In genomic region chr9:2214707-2215106, GRCh38 we compare ENCODE assay signal across 22 cellular contexts.
DNase-seq lines count a peak whose midpoint lies in the region; ATAC-seq, FAIRE-seq and TF ChIP-seq lines count a peak whose summit lies in the region.
"Had no signal": no experiment of that assay in that cellular context is flagged by ENCODE, and none has a peak within 500 bp of the region (broad histone marks: within the 10 kb centered on the region; RNA-seq: fewer than 3 reads in every experiment).

No MANE protein-coding gene starts in this region.

- TF ChIP-seq CTCF in right atrium auricular region (IDR thresholded peaks at IDR 0.05) (no peak), bronchial epithelial cell (IDR thresholded peaks at IDR 0.05; ENCODE audit: insufficient read depth, low read length, severe bottlenecking) (no peak), kidney (IDR thresholded peaks at IDR 0.05; ENCODE audit: borderline replicate concordance, extremely low read depth, insufficient read depth) (no peak)

- no peaks in the 10 kb centered on the region for H3K4me1 ChIP-seq in right atrium auricular region
- H3K4me1 ChIP-seq in kidney (ENCODE audit: control insufficient read depth in 1 of 2, insufficient read depth in 1 of 2, low read depth in 1 of 2, low read length in 2 of 2), result no peaks in the 10 kb centered on the region
- no peaks in the 10 kb centered on the region for H3K4me1 ChIP-seq in aorta (ENCODE audit: control insufficient read depth in 1 of 2, insufficient read depth in 2 of 2, low read length in 2 of 2)
- H3K4me1 ChIP-seq: A549, BE2C, Peyer's patch had no signal

- H3K9me3 ChIP-seq in right atrium auricular region, result no peaks in the 10 kb centered on the region
- no peaks in the 10 kb centered on the region for H3K9me3 ChIP-seq in kidney (ENCODE audit: control insufficient read depth in 1 of 2, low read length in 2 of 2)
- no peaks in the 10 kb centered on the region for H3K9me3 ChIP-seq in aorta (ENCODE audit: control insufficient read depth, low read length)
- H3K9me3 ChIP-seq: A549, BE2C, Peyer's patch had no signal

- intact Hi-C loops in Right ventricle myocardium superior (cut with DNase I) (no loop called here), kidney (cut with DNase I) (no loop called here), aorta (cut with DNase I) (no loop called here)

- peak; percentile 52 for FAIRE-seq in bronchial epithelial cell (lab: Jason Lieb, UNC)
- FAIRE-seq in kidney (lab: Jason Lieb, UNC), result no peak
- FAIRE-seq: A549, GM12878 had no signal

- H3K4me3 ChIP-seq in right atrium auricular region (no peak overlapping the region), bronchial epithelial cell (ENCODE audit: low read depth, low read length) (no peak overlapping the region), kidney (ENCODE audit: low read length in 2 of 2) (no peak overlapping the region), aorta (ENCODE audit: low read length in 2 of 2) (no peak overlapping the region)
- H3K4me3 ChIP-seq: A549, GM12878, GM23248, Peyer's patch had no signal

- H3K9ac ChIP-seq in kidney (ENCODE audit: low read length in 2 of 2), result no peak overlapping the region
- H3K9ac ChIP-seq: GM23248 had no signal

- H3K27ac ChIP-seq in right atrium auricular region (no peak overlapping the region), kidney (ENCODE audit: low read depth in 2 of 2, low read length in 2 of 2) (no peak overlapping the region), aorta (ENCODE audit: low read depth in 1 of 2, low read length in 2 of 2) (no peak overlapping the region)
- H3K27ac ChIP-seq: A549, GM23248, Peyer's patch had no signal

- 77 to 78% methylated on average over 5 of the region's 5 CpGs for WGBS in aorta, 2 donors

- peak; percentile 76 for ATAC-seq in Right ventricle myocardium superior (ENCODE audit: poor library complexity)
- ATAC-seq in aorta (ENCODE audit: low FRiP score), result no peak
- ATAC-seq in HG02973 (IDR thresholded peaks at IDR 0.05; ENCODE audit: unreplicated experiment), result no peak
- ATAC-seq: A549, GM12878 had no signal

- no peaks in the 10 kb centered on the region for H3K36me3 ChIP-seq in right atrium auricular region
- no peaks in the 10 kb centered on the region for H3K36me3 ChIP-seq in bronchial epithelial cell (ENCODE audit: control insufficient read depth, insufficient read depth, low read length)
- no peaks in the 10 kb centered on the region for H3K36me3 ChIP-seq in kidney (ENCODE audit: control insufficient read depth in 1 of 2, insufficient read depth in 2 of 2, low read length in 2 of 2)
- H3K36me3 ChIP-seq in aorta (ENCODE audit: control insufficient read depth in 1 of 2, insufficient read depth in 2 of 2, low read length in 1 of 2), result no peaks in the 10 kb centered on the region
- H3K36me3 ChIP-seq: BE2C, Peyer's patch had no signal

- H3K27me3 ChIP-seq in right atrium auricular region (no peaks in the 10 kb centered on the region), bronchial epithelial cell (ENCODE audit: control insufficient read depth, insufficient read depth, low read length) (no peaks in the 10 kb centered on the region), aorta (ENCODE audit: control insufficient read depth in 1 of 2, insufficient read depth in 2 of 2, low read length in 1 of 2) (no peaks in the 10 kb centered on the region)
- H3K27me3 ChIP-seq: BE2C, Peyer's patch had no signal

- DNase-seq in Right ventricle myocardium superior (no peak), right atrium auricular region (ENCODE audit: low spot score) (no peak), NCI-H524 treated with DMSO at 0.1 percent for 48 hours (lab: John Stamatoyannopoulos, UW) (peak; percentile 50), bronchial epithelial cell (ENCODE audit: low read depth) (no peak), kidney (no peak), hypothalamus (lab: John Stamatoyannopoulos, UW) (no peak), aorta (no peak)
- DNase-seq: BE2C, DMS 273 treated with DMSO at 0.1 percent for 48 hours, DND-41, GM23248, H9, KBM-7, MM.1S, NCI-H1048, NCI-H1417 treated with DMSO at 0.1 percent for 48 hours, NCI-H187 treated with DMSO at 0.1 percent for 48 hours, NCI-H526 treated with DMSO at 0.1 percent for 48 hours, Peyer's patch had no signal
